Comparison of ENCODE assay signal across 28 cellular contexts in the genomic region with DNA sequence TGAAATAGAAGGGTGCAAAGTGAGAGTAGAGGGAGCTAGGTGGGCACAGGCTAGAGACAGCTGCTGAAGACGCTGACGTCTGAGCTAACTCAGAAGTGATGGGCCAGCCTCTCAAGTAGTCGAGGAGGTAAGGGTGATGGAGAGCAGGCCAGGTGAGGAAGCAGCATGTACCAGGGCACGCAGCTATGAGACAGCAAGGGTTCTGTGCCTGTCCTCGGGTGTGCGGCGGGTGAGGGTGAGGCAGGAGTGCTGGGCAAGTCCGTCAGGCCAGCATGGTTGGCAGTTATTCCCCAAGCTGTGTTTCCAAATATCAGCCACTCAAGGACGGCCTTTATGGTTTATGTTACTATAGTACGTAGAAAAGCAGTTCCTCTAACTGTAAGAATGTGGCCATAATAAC. TPM values are rescaled to one million over a fixed set of nuclear protein-coding genes. Genes with fewer than 3 reads are reported as not detected.
DNase-seq lines count a peak whose midpoint lies in the region; ATAC-seq, FAIRE-seq and TF ChIP-seq lines count a peak whose summit lies in the region.
"Had no signal": no experiment of that assay in that cellular context is flagged by ENCODE, and none has a peak within 500 bp of the region (broad histone marks: within the 10 kb centered on the region; RNA-seq: fewer than 3 reads in every experiment).

No MANE protein-coding gene starts in this region.

- TF ChIP-seq CTCF in GM23338 (conservative IDR thresholded peaks at IDR 0.05; ENCODE audit: low read depth in 2 of 2) (no peak), H1 (IDR thresholded peaks at IDR 0.05; ENCODE audit: control extremely low read depth in 1 of 3, insufficient read depth in 1 of 3, low read depth in 1 of 3, low read length in 3 of 3) (no peak), A673 (conservative IDR thresholded peaks at IDR 0.05; ENCODE audit: low read depth, low read length) (no peak)

- peaks cover 52% of the 10 kb centered on the region for H3K79me2 ChIP-seq in GM23338 (replicated peaks; ENCODE audit: insufficient read depth)
- H3K79me2 ChIP-seq in H1 (ENCODE audit: control insufficient read depth in 1 of 2, insufficient read depth in 2 of 2, low read length in 2 of 2), result peaks cover 0 to 44% of the 10 kb centered on the region in 2 experiments; a peak in 2 of 4 replicates

- no peak for TF ChIP-seq RAD21 in H1 (IDR thresholded peaks at IDR 0.05 in 1 of 2, conservative IDR thresholded peaks at IDR 0.05 in 1 of 2; ENCODE audit: low read depth in 2 of 2, low read length in 2 of 2)

- POLR2A ChIA-PET in H1 (lab: Charles Lee; ENCODE audit: partially characterized antibody) (interaction anchor here (1.4 to 40.7 kb wide), 7 partner anchors 11 to 70 kb away, joined by 3 to 1250 read pairs (median 11); a partner anchor contains a TSS), A673 (lab: Charles Lee; ENCODE audit: low non-redundant PET) (no interaction called here)

- H2BK12ac ChIP-seq in H1 (ENCODE audit: low read depth, low read length) (no peak overlapping the region), neuronal stem cell (ENCODE audit: low read length) (no peak overlapping the region)

- no peak for ATAC-seq in GM23338
- ATAC-seq in T-helper 17 cell, result no peak
- ATAC-seq: HepG2 had no signal

- no peak overlapping the region for H3K4me3 Mint-ChIP-seq in GM23338
- H3K4me3 Mint-ChIP-seq in T-helper 17 cell, result no peak overlapping the region

- H3K27ac ChIP-seq in GM23338 (ENCODE audit: low read depth) (peak overlapping the region; percentile 32; the same call in 1 of the 2 replicates), H1 (ENCODE audit: low read depth, low read length) (peak overlapping the region; percentile 51; the same call in 1 of the 2 replicates), neuronal stem cell (replicated peaks; ENCODE audit: low read length) (no peak overlapping the region), A673 (ENCODE audit: low read depth, low read length, poor library complexity, severe bottlenecking) (no peak overlapping the region)
- H3K27ac ChIP-seq: BLaER1 treated with 17β-estradiol and CSF1 and Interleukin-3, amounts not matched to agents 10 nM and 100 nM; HL-60 had no signal

- no peak for TF ChIP-seq POLR2A in H1 (IDR thresholded peaks at IDR 0.05; ENCODE audit: control extremely low read depth in 1 of 2, low read depth in 2 of 2, low read length in 2 of 2)

- H3K9me3 ChIP-seq in T-helper 17 cell (ENCODE audit: control insufficient read depth, low read length, poor library complexity, severe bottlenecking), result no peaks in the 10 kb centered on the region
- H3K9me3 ChIP-seq in H1 (ENCODE audit: insufficient read depth in 2 of 2, low read depth in 1 of 2, low read length in 1 of 2), result no peaks in the 10 kb centered on the region
- no peaks in the 10 kb centered on the region for H3K9me3 ChIP-seq in neuronal stem cell (replicated peaks in 1 of 2; ENCODE audit: control insufficient read depth in 2 of 2, insufficient read depth in 1 of 2, low read depth in 1 of 2, low read length in 2 of 2)
- no peaks in the 10 kb centered on the region for H3K9me3 ChIP-seq in A673 (ENCODE audit: low read depth, low read length, poor library complexity, severe bottlenecking)
- H3K9me3 ChIP-seq: BLaER1 treated with 17β-estradiol and CSF1 and Interleukin-3, amounts not matched to agents 10 nM and 100 nM; SK-N-SH had no signal

- H4K91ac ChIP-seq in H1 (replicated peaks; ENCODE audit: insufficient read length, low read length) (peak overlapping the region; percentile 25), neuronal stem cell (ENCODE audit: low read depth, low read length, poor library complexity) (no peak overlapping the region)

- WGBS in H1 (ENCODE audit: extremely low coverage in 1 of 2, insufficient coverage in 1 of 2, insufficient read length in 1 of 2, insufficient replicate concordance in 2 of 2, low coverage in 1 of 2, low lambda C conversion rate in 2 of 2, missing lambda C conversion rate in 1 of 2), 2 experiments, result 89% methylated on average over 10 of the region's 10 CpGs; no CpG with 5 or more reads in 1 of the 2 experiments
- no CpG with 5 or more reads among the region's 10 CpGs for WGBS in neuronal stem cell (ENCODE audit: extremely low coverage in 2 of 2, insufficient read length in 2 of 2, insufficient replicate concordance in 1 of 2), 2 donors

- no peak overlapping the region for H3K9ac ChIP-seq in H1 (replicated peaks in 1 of 4; ENCODE audit: extremely low read depth in 1 of 4, low read depth in 3 of 4, low read length in 3 of 4)
- H3K9ac ChIP-seq in neuronal stem cell (ENCODE audit: low read depth, low read length, poor library complexity), result no peak overlapping the region
- H3K9ac ChIP-seq: SK-N-SH had no signal

- no peak overlapping the region for H2AK5ac ChIP-seq in H1 (ENCODE audit: low read depth, low read length)
- H2AK5ac ChIP-seq in neuronal stem cell (ENCODE audit: low read depth, low read length), result no peak overlapping the region

- no peak overlapping the region for H3K56ac ChIP-seq in H1 (replicated peaks; ENCODE audit: insufficient read length, low read depth, low read length)

- H3K4me1 ChIP-seq in GM23338 (ENCODE audit: insufficient read depth) (no peaks in the 10 kb centered on the region; the same call in 1 of the 2 replicates), H1 (replicated peaks in 1 of 4; ENCODE audit: control insufficient read depth in 3 of 4, insufficient read depth in 4 of 4, low read length in 3 of 4) (peaks cover 0 to under 1% (median 0%) of the 10 kb centered on the region in 4 experiments; a peak in 3 of 7 replicates), neuronal stem cell (ENCODE audit: control insufficient read depth in 2 of 2, insufficient read depth in 1 of 2, low read depth in 1 of 2, low read length in 2 of 2) (no peaks in the 10 kb centered on the region), A673 (ENCODE audit: insufficient read depth, low read length, poor library complexity, severe bottlenecking) (no peaks in the 10 kb centered on the region)

- H3K23ac ChIP-seq in H1 (ENCODE audit: insufficient read length) (no peak overlapping the region), neuronal stem cell (ENCODE audit: low read depth, low read length, poor library complexity) (peak overlapping the region; percentile 60)

- H3K18ac ChIP-seq in H1 (ENCODE audit: extremely low read depth, low read length) (no peak overlapping the region), neuronal stem cell (ENCODE audit: low read length) (no peak overlapping the region)

- intact Hi-C loops in A673 (cut with micrococcal nuclease; ENCODE audit: unreplicated experiment), result no loop called here

- FAIRE-seq in H1 (lab: Jason Lieb, UNC), result no peak
- FAIRE-seq: GM19239, HepG2 had no signal

- no peak overlapping the region for H3K4me2 ChIP-seq in GM23338
- no peak overlapping the region for H3K4me2 ChIP-seq in H1 (ENCODE audit: insufficient read depth in 1 of 2, low read depth in 2 of 2, low read length in 2 of 2)
- H3K4me2 ChIP-seq in neuronal stem cell (ENCODE audit: insufficient read depth, low read length, poor library complexity, severe bottlenecking), result no peak overlapping the region
- H3K4me2 ChIP-seq: BLaER1 treated with 17β-estradiol and CSF1 and Interleukin-3, amounts not matched to agents 10 nM and 100 nM; SK-N-SH had no signal

- CTCF ChIA-PET in H1 (lab: Charles Lee; ENCODE audit: partially characterized antibody) (interaction anchor here (1.6 to 9.2 kb wide), 6 partner anchors 10 to 61 kb away, joined by 3 to 125 read pairs (median 22); no protein-coding TSS in a partner anchor), A673 (lab: Charles Lee) (interaction anchor here (0.5 kb wide), 1 partner anchor 61 kb away, joined by 4 read pairs; no protein-coding TSS in a partner anchor)

- no peaks in the 10 kb centered on the region for H3K9me2 ChIP-seq in GM23338 (ENCODE audit: insufficient read depth)
- H3K9me2 ChIP-seq: SK-N-SH had no signal

- H4K8ac ChIP-seq in H1 (ENCODE audit: extremely low read depth, insufficient read depth, low read length), result no peak overlapping the region; the same call in 1 of the 2 replicates
- H4K8ac ChIP-seq in neuronal stem cell (ENCODE audit: low read depth, low read length), result no peak overlapping the region

- H3K4ac ChIP-seq in H1 (replicated peaks; ENCODE audit: insufficient read length, low read depth, low read length), result no peak overlapping the region
- H3K4ac ChIP-seq in neuronal stem cell (ENCODE audit: low read length), result no peak overlapping the region

- no peak overlapping the region for H4K5ac ChIP-seq in H1 (ENCODE audit: insufficient read length, low read depth, low read length)

- H3K4me3 ChIP-seq in GM23338, result no peak overlapping the region
- H3K4me3 ChIP-seq in H1 (ENCODE audit: extremely low read depth in 1 of 4, insufficient read depth in 2 of 4, low read depth in 3 of 4, low read length in 4 of 4), result no peak overlapping the region
- H3K4me3 ChIP-seq in neuronal stem cell (ENCODE audit: low read length in 2 of 2), result peak overlapping the region in 1 of 2 donors; percentile 61
- H3K4me3 ChIP-seq in A673 (ENCODE audit: low read depth, low read length, poor library complexity, severe bottlenecking), result no peak overlapping the region
- H3K4me3 ChIP-seq: BLaER1 treated with 17β-estradiol and CSF1 and Interleukin-3, amounts not matched to agents 10 nM and 100 nM had no signal

- H3K14ac ChIP-seq in H1 (ENCODE audit: insufficient read length), result no peak overlapping the region
- H3K14ac ChIP-seq in neuronal stem cell (ENCODE audit: low read length), result no peak overlapping the region

- H3K27ac Mint-ChIP-seq in GM23338, result peak overlapping the region; percentile 54
- H3K27ac Mint-ChIP-seq in T-helper 17 cell, result peak overlapping the region; percentile 81

- peaks cover 93% of the 10 kb centered on the region for H3K36me3 Mint-ChIP-seq in GM23338 (ENCODE audit: low read depth)
- H3K36me3 Mint-ChIP-seq in T-helper 17 cell (ENCODE audit: low read depth), result peaks cover 5% of the 10 kb centered on the region

- H3K4me1 Mint-ChIP-seq in GM23338 (peaks cover 28% of the 10 kb centered on the region), T-helper 17 cell (peaks cover 25% of the 10 kb centered on the region)

- H3F3A ChIP-seq in GM23338 (replicated peaks; ENCODE audit: low read depth), result peaks cover 14% of the 10 kb centered on the region; the same call in 1 of the 2 replicates

- no peak overlapping the region for H2BK20ac ChIP-seq in H1 (ENCODE audit: low read length)

- H3K79me1 ChIP-seq in H1 (ENCODE audit: low read depth, low read length), result peaks cover 17% of the 10 kb centered on the region
- no peaks in the 10 kb centered on the region for H3K79me1 ChIP-seq in neuronal stem cell (ENCODE audit: low read depth, low read length)

- H3K23me2 ChIP-seq in H1 (ENCODE audit: low read depth, low read length), result no peaks in the 10 kb centered on the region

- no peak for TF ChIP-seq EP300 in H1 (IDR thresholded peaks at IDR 0.05; ENCODE audit: borderline replicate concordance in 1 of 2, low read depth in 2 of 2, low read length in 2 of 2)

- H3K9me3 Mint-ChIP-seq in GM23338, result no peaks in the 10 kb centered on the region
- H3K9me3 Mint-ChIP-seq: CD4-positive, alpha-beta memory T cell had no signal

- H2BK5ac ChIP-seq in H1 (ENCODE audit: low read depth, low read length), result peak overlapping the region; percentile 88
- no peak overlapping the region for H2BK5ac ChIP-seq in neuronal stem cell (ENCODE audit: low read length)

- no peak overlapping the region for H2BK15ac ChIP-seq in H1 (ENCODE audit: low read length)
- no peak overlapping the region for H2BK15ac ChIP-seq in neuronal stem cell (ENCODE audit: low read length)

- DNase-seq in GM23338 (ENCODE audit: low spot score) (no peak), T-helper 17 cell (no peak), H1 (ENCODE audit: low read depth in 1 of 2, low spot score in 2 of 2) (no peak), neuronal stem cell (ENCODE audit: low spot score) (no peak), NCI-H1694 treated with DMSO at 0.1 percent for 48 hours (lab: John Stamatoyannopoulos, UW) (no peak), A673 (ENCODE audit: low spot score) (no peak), iPS-NIHi7 (ENCODE audit: extremely low spot score) (no peak)
- DNase-seq: CD4-positive, alpha-beta memory T cell; DMS153; GDM1; HCEC 1CT; KBM-7; MM.1S; NCI-H1092 treated with DMSO at 0.1 percent for 48 hours; NCI-H1436 treated with DMSO at 0.1 percent for 48 hours; NCI-H2029 treated with DMSO at 0.1 percent for 48 hours; NCI-H226; NCI-H510A treated with DMSO at 0.1 percent for 48 hours; NCI-H748 treated with DMSO at 0.1 percent for 48 hours; NK-92 treated with Interleukin-12 subunit alpha and Interleukin-12 subunit beta, amount 100 ng/mL, for 24 hours; SIG-M5; SK-N-SH had no signal

- H3K27me3 Mint-ChIP-seq in GM23338 (ENCODE audit: insufficient read depth, low read depth, poor library complexity) (peaks cover 6% of the 10 kb centered on the region), T-helper 17 cell (no peaks in the 10 kb centered on the region)
- H3K27me3 Mint-ChIP-seq: CD4-positive, alpha-beta memory T cell had no signal

- H3K27me3 ChIP-seq in GM23338 (ENCODE audit: insufficient read depth), result no peaks in the 10 kb centered on the region
- H3K27me3 ChIP-seq in H1 (replicated peaks in 1 of 4; ENCODE audit: control insufficient read depth in 3 of 4, extremely low read depth in 1 of 4, insufficient read depth in 3 of 4, low read length in 3 of 4), result no peaks in the 10 kb centered on the region
- no peaks in the 10 kb centered on the region for H3K27me3 ChIP-seq in neuronal stem cell (ENCODE audit: control insufficient read depth in 3 of 3, insufficient read depth in 3 of 3, low read depth in 1 of 3, low read length in 3 of 3)
- H3K27me3 ChIP-seq in A673 (replicated peaks; ENCODE audit: insufficient read depth, low read depth, low read length, poor library complexity), result no peaks in the 10 kb centered on the region
- H3K27me3 ChIP-seq: BLaER1 treated with 17β-estradiol and CSF1 and Interleukin-3, amounts not matched to agents 10 nM and 100 nM had no signal

- no peak overlapping the region for H2BK120ac ChIP-seq in H1 (replicated peaks; ENCODE audit: low read depth, low read length)
- H2BK120ac ChIP-seq in neuronal stem cell (ENCODE audit: low read depth, low read length), result no peak overlapping the region

- H2AFZ ChIP-seq in GM23338 (no peak overlapping the region), H1 (ENCODE audit: low read length) (no peak overlapping the region), neuronal stem cell (ENCODE audit: low read length) (no peak overlapping the region)

- H3K36me3 ChIP-seq in GM23338 (ENCODE audit: insufficient read depth) (peaks cover 47% of the 10 kb centered on the region), H1 (ENCODE audit: control insufficient read depth in 2 of 4, insufficient read depth in 4 of 4, low read length in 3 of 4) (peaks cover 2 to 71% (median 24%) of the 10 kb centered on the region in 4 experiments; a peak in 6 of 8 replicates), neuronal stem cell (replicated peaks in 1 of 2; ENCODE audit: control insufficient read depth in 2 of 2, insufficient read depth in 2 of 2, low read length in 2 of 2) (peaks cover 16 to 77% of the 10 kb centered on the region in 2 donors), A673 (ENCODE audit: insufficient read depth, low read length, poor library complexity, severe bottlenecking) (peaks cover 19% of the 10 kb centered on the region)

- BruUV-seq in A673 (replicated peaks; lab: Mats Ljungman, UMichigan), result no TSS peak

- H4K20me1 ChIP-seq in GM23338 (replicated peaks; ENCODE audit: insufficient read depth), result peaks cover 20% of the 10 kb centered on the region
- peaks cover 0 to 23% of the 10 kb centered on the region in 2 experiments for H4K20me1 ChIP-seq in H1 (replicated peaks in 1 of 2; ENCODE audit: control insufficient read depth in 1 of 2, insufficient read depth in 2 of 2, low read length in 2 of 2)

RNA-seq across cellular contexts. Expression of a gene that starts 6.2 kb away (rescaled TPM):
- 83.7 and 101 TPM in 2 replicates for total RNA-seq in GM23338 (2014; rRNA removed; shearing (Covaris generic))
- polyA plus RNA-seq in GM23338 (2016; fragmentation: Nextera tagmentation; extraction: Ambion mirVana) (47.5 and 50.6 TPM in 2 replicates), H1 (2011; rRNA removed) (90.2 and 106 TPM in 2 replicates)
- total RNA-seq in T-helper 17 cell (10 to 100 TPM; 14.7 to 15.3 TPM), A673 (2021) (37.0 and 38.0 TPM in 2 replicates)
- 74.6 and 75.9 TPM in 2 replicates for total RNA-seq in H1 (2021; fragmentation: NEBNext Ultra II Directional; extraction: Animal tissue kit (Norgen Biotek cat#: 25700))
- polyA plus RNA-seq in H1 (2011; cell fraction: cytosol; rRNA removed), result 105 TPM
- polyA plus RNA-seq in H1 (2011; cell fraction: nucleus; rRNA removed), result 153 TPM
- 65.3 to 93.7 TPM (median 87.0 TPM) in 4 replicates for polyA plus RNA-seq in H1 (2012, experiment 1 of 2)
- 74.6 TPM for polyA plus RNA-seq in H1 (2012, experiment 2 of 2)
- polyA plus RNA-seq in H1 (2013, experiment 1 of 2), result 53.0 TPM
- 51.3 TPM for polyA plus RNA-seq in H1 (2013, experiment 2 of 2)
- polyA minus RNA-seq in H1 (2011; rRNA and poly(A)+ RNA removed), result 107 and 109 TPM in 2 replicates
- 52.0 TPM for polyA minus RNA-seq in H1 (2011; cell fraction: cytosol; rRNA and poly(A)+ RNA removed)
- 71.2 TPM for polyA minus RNA-seq in H1 (2011; cell fraction: nucleus; rRNA and poly(A)+ RNA removed)
- 19.2 TPM for polyA plus RNA-seq in neuronal stem cell (2013, experiment 1 of 2)
- 19.2 TPM for polyA plus RNA-seq in neuronal stem cell (2013, experiment 2 of 2)

RNA-seq across cellular contexts. Expression of a gene that starts 16.7 kb away (rescaled TPM):
- 452 and 455 TPM in 2 replicates for total RNA-seq in GM23338 (2014; rRNA removed; shearing (Covaris generic))
- 435 and 450 TPM in 2 replicates for polyA plus RNA-seq in GM23338 (2016; fragmentation: Nextera tagmentation; extraction: Ambion mirVana)
- total RNA-seq in T-helper 17 cell, result 10 to 100 TPM; 62.2 to 62.4 TPM
- 263 and 281 TPM in 2 replicates for total RNA-seq in H1 (2021; fragmentation: NEBNext Ultra II Directional; extraction: Animal tissue kit (Norgen Biotek cat#: 25700))
- polyA plus RNA-seq in H1 (2011; rRNA removed), result 241 and 344 TPM in 2 replicates
- 302 TPM for polyA plus RNA-seq in H1 (2011; cell fraction: cytosol; rRNA removed)
- 166 TPM for polyA plus RNA-seq in H1 (2011; cell fraction: nucleus; rRNA removed)
- polyA plus RNA-seq in H1 (2012, experiment 1 of 2), result 273 to 334 TPM (median 320 TPM) in 4 replicates
- polyA plus RNA-seq in H1 (2012, experiment 2 of 2), result 440 TPM
- polyA plus RNA-seq in H1 (2013, experiment 1 of 2), result 244 TPM
- polyA plus RNA-seq in H1 (2013, experiment 2 of 2), result 251 TPM
- polyA minus RNA-seq in H1 (2011; rRNA and poly(A)+ RNA removed), result 58.6 and 61.0 TPM in 2 replicates
- polyA minus RNA-seq in H1 (2011; cell fraction: cytosol; rRNA and poly(A)+ RNA removed), result 117 TPM
- polyA minus RNA-seq in H1 (2011; cell fraction: nucleus; rRNA and poly(A)+ RNA removed), result 80.9 TPM
- polyA plus RNA-seq in neuronal stem cell (2013, experiment 1 of 2), result 177 TPM
- 166 TPM for polyA plus RNA-seq in neuronal stem cell (2013, experiment 2 of 2)
- total RNA-seq in A673 (2021), result 223 and 232 TPM in 2 replicates

RNA-seq across cellular contexts. Expression of a gene that starts 23.7 kb away (rescaled TPM):
- 52.7 and 58.2 TPM in 2 replicates for total RNA-seq in GM23338 (2014; rRNA removed; shearing (Covaris generic))
- polyA plus RNA-seq in GM23338 (2016; fragmentation: Nextera tagmentation; extraction: Ambion mirVana) (9.8 and 10.9 TPM in 2 replicates), H1 (2011; rRNA removed) (13.1 and 23.4 TPM in 2 replicates)
- total RNA-seq in T-helper 17 cell (1 to 10 TPM; 8.5 to 9.0 TPM), A673 (2021) (0.66 and 0.73 TPM in 2 replicates)
- total RNA-seq in H1 (2021; fragmentation: NEBNext Ultra II Directional; extraction: Animal tissue kit (Norgen Biotek cat#: 25700)), result 36.0 and 39.2 TPM in 2 replicates
- 19.4 TPM for polyA plus RNA-seq in H1 (2011; cell fraction: cytosol; rRNA removed)
- 41.9 TPM for polyA plus RNA-seq in H1 (2011; cell fraction: nucleus; rRNA removed)
- 16.8 to 24.3 TPM (median 21.3 TPM) in 4 replicates for polyA plus RNA-seq in H1 (2012, experiment 1 of 2)
- polyA plus RNA-seq in H1 (2012, experiment 2 of 2), result 18.5 TPM
- polyA plus RNA-seq in H1 (2013, experiment 1 of 2), result 16.7 TPM
- 15.9 TPM for polyA plus RNA-seq in H1 (2013, experiment 2 of 2)
- polyA minus RNA-seq in H1 (2011; rRNA and poly(A)+ RNA removed), result 13.0 and 17.4 TPM in 2 replicates
- polyA minus RNA-seq in H1 (2011; cell fraction: cytosol; rRNA and poly(A)+ RNA removed), result 22.0 TPM
- polyA minus RNA-seq in H1 (2011; cell fraction: nucleus; rRNA and poly(A)+ RNA removed), result 32.8 TPM
- 2.4 TPM for polyA plus RNA-seq in neuronal stem cell (2013, experiment 1 of 2)
- 2.5 TPM for polyA plus RNA-seq in neuronal stem cell (2013, experiment 2 of 2)
- total RNA-seq: HepG2 had no signal

RNA-seq across cellular contexts. Expression of a gene that starts 50.2 kb away (rescaled TPM):
- 0.07 and 0.08 TPM in 2 replicates for total RNA-seq in GM23338 (2014; rRNA removed; shearing (Covaris generic))
- polyA plus RNA-seq in GM23338 (2016; fragmentation: Nextera tagmentation; extraction: Ambion mirVana) (not detected in 2 replicates), H1 (2011; rRNA removed) (not detected in 2 replicates)
- total RNA-seq in T-helper 17 cell (not detected), A673 (2021) (not detected in 2 replicates)
- total RNA-seq in H1 (2021; fragmentation: NEBNext Ultra II Directional; extraction: Animal tissue kit (Norgen Biotek cat#: 25700)), result 0.13 TPM in 1 of 2 replicates, not detected in the other
- not detected for polyA plus RNA-seq in H1 (2011; cell fraction: cytosol; rRNA removed)
- 0.06 TPM for polyA plus RNA-seq in H1 (2011; cell fraction: nucleus; rRNA removed)
- polyA plus RNA-seq in H1 (2012, experiment 1 of 2), result not detected in 4 replicates
- not detected for polyA plus RNA-seq in H1 (2012, experiment 2 of 2)
- not detected for polyA plus RNA-seq in H1 (2013, experiment 1 of 2)
- not detected for polyA plus RNA-seq in H1 (2013, experiment 2 of 2)
- not detected in 2 replicates for polyA minus RNA-seq in H1 (2011; rRNA and poly(A)+ RNA removed)
- polyA minus RNA-seq in H1 (2011; cell fraction: cytosol; rRNA and poly(A)+ RNA removed), result not detected
- not detected for polyA minus RNA-seq in H1 (2011; cell fraction: nucleus; rRNA and poly(A)+ RNA removed)
- polyA plus RNA-seq in neuronal stem cell (2013, experiment 1 of 2), result not detected
- not detected for polyA plus RNA-seq in neuronal stem cell (2013, experiment 2 of 2)
- total RNA-seq: CD4-positive, alpha-beta memory T cell; Daoy; HepG2; HT-29 had no signal
- polyA plus RNA-seq: CD4-positive, alpha-beta memory T cell; SK-N-SH had no signal

Comparison
In these comparisons a context has a peak if more than half of its experiments do, and no peak if none do; other contexts are left out.
1. H3K27ac ChIP-seq: peak in GM23338 (single experiment) and H1 (single experiment); none in neuronal stem cell (single experiment) and A673 (single experiment).